8 cellular contexts compared by ENCODE assay signal in the genomic region with DNA sequence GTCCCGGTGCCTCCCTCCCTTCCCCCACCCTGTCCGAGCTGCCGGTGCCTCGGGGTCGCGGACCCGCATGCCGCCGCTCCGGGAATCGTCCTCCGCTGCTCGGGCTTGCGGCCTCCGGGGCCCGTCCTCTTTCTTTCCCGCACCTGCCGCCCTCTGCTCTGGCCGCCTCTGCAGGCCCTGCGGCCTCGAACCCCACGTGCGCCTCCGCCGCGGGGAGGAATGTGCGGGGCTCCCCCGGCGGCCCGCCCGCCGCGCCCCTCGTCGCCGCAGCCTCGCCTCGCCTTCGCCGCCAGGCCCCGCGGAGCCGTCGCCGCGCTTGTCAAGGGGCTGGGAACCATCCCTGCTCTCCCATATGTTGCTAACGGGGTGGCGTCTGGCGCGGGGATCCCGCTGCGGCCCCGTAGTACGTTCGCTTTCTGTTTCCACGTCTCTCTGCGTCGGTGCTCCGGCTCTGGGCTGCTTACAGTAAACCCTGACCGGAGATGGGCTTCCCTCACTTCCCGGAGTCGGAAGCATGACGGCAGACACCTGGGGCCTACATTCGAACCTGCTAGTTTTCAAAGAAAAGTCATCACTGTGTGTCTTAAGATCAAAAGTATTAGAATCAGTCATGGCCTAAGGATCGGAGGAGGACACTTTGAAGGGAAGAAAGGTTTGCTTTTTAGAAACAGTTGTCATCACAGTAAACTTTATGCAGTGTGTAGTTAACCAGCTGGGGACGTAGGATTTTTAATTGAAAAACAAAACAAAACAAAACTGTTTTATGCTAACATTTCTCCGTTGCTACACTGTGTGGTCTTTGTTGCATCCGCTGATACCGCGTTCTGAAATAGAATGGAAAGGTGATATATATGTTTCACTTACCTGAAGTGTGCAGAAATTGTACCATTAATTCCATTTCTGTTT.
DNase-seq lines count a peak whose midpoint lies in the region; ATAC-seq and TF ChIP-seq lines count a peak whose summit lies in the region.

No MANE protein-coding gene starts in this region.

- H3K4me3 ChIP-seq in Caco-2 (ENCODE audit: low read depth, low read length) (peak overlapping the region; percentile 60), gastroesophageal sphincter (peak overlapping the region; percentile 72 to 76)

- no peaks in the 10 kb centered on the region for H3K27me3 Mint-ChIP-seq in Caco-2 (ENCODE audit: insufficient read depth, unreplicated experiment)

- H3K36me3 ChIP-seq in Caco-2 (ENCODE audit: control insufficient read depth, insufficient read depth, low read length) (no peaks in the 10 kb centered on the region), gastroesophageal sphincter (no peaks in the 10 kb centered on the region)

- H3K27ac ChIP-seq in gastroesophageal sphincter (peak overlapping the region; percentile 89 to 99 (median 94)), temporal lobe (ENCODE audit: low read depth, low read length) (peak overlapping the region; percentile 92)

- peak; percentile 54 to 60 for DNase-seq in Caco-2
- peak; percentile 67 for DNase-seq in HK-2 (ENCODE audit: unreplicated experiment)
- peak; percentile 77 for DNase-seq in RPMI7951 (ENCODE audit: low read depth)
- DNase-seq in activated gamma-delta T cell treated with anti-CD3 and anti-CD28 coated beads, Interleukin-2, amount 50 U/mL, for 16 hours (ENCODE audit: low read depth): peak; percentile 43
- peak; percentile 65 for DNase-seq in occipital lobe (lab: John Stamatoyannopoulos, UW)

- TF ChIP-seq CTCF in Caco-2 (IDR thresholded peaks at IDR 0.05; ENCODE audit: insufficient read depth in 1 of 2, low read depth in 1 of 2, low read length in 1 of 2, severe bottlenecking in 1 of 2, unreplicated experiment in 1 of 2) (no peak), gastroesophageal sphincter (IDR thresholded peaks at IDR 0.05) (no peak)

- peak overlapping the region; percentile 99 for H3K27ac Mint-ChIP-seq in Caco-2 (ENCODE audit: unreplicated experiment)

- peak; percentile 16 to 43 for TF ChIP-seq POLR2A in gastroesophageal sphincter (IDR thresholded peaks at IDR 0.05)

- intact Hi-C loops in Caco-2 (cut with micrococcal nuclease; ENCODE audit: unreplicated experiment): loop anchor here (1.0 to 5.0 kb wide), 3 partner anchors 94 to 313 kb away; a partner anchor contains a TSS

- H3K9me3 Mint-ChIP-seq in Caco-2 (ENCODE audit: unreplicated experiment): no peaks in the 10 kb centered on the region

- no peak for TF ChIP-seq EP300 in gastroesophageal sphincter (IDR thresholded peaks at IDR 0.05)

- CTCF ChIA-PET in Caco-2 (lab: Charles Lee): no interaction called here

- BruUV-seq in Caco-2 (replicated peaks; lab: Mats Ljungman, UMichigan): no TSS peak

- 0 out of 2 replicates have a peak, but pooled peaks cover 5% of the 10 kb centered on the region for H3K4me1 ChIP-seq in Caco-2
- H3K4me1 ChIP-seq in gastroesophageal sphincter: peaks cover 0 to 65% (median 3%) of the 10 kb centered on the region in 3 donors

- H3K4me3 Mint-ChIP-seq in Caco-2 (ENCODE audit: unreplicated experiment): peak overlapping the region; percentile 99

- ATAC-seq in GM19455 (IDR thresholded peaks at IDR 0.05; ENCODE audit: unreplicated experiment) (peak; percentile 57), gastroesophageal sphincter (peak; percentile 68)

- peaks cover 18% of the 10 kb centered on the region for H3K36me3 Mint-ChIP-seq in Caco-2 (ENCODE audit: insufficient read depth, unreplicated experiment)

- WGBS in gastroesophageal sphincter (ENCODE audit: low coverage in 1 of 2), 2 donors: 1% methylated on average over 7 to 16 of the region's 70 CpGs

- POLR2A ChIA-PET in Caco-2 (lab: Charles Lee): interaction anchor here (2.0 kb wide), 1 partner anchor 69 kb away, joined by 7 read pairs; a partner anchor contains a TSS

- no peaks in the 10 kb centered on the region for H3K4me1 Mint-ChIP-seq in Caco-2 (ENCODE audit: low read depth, unreplicated experiment)

- H3K27me3 ChIP-seq in Caco-2 (replicated peaks; ENCODE audit: control insufficient read depth, insufficient read depth, low read length) (no peaks in the 10 kb centered on the region), gastroesophageal sphincter (no peaks in the 10 kb centered on the region)

- H3K9me3 ChIP-seq in Caco-2 (no peaks in the 10 kb centered on the region), gastroesophageal sphincter (no peaks in the 10 kb centered on the region)

Comparison
In these comparisons a context has a peak if more than half of its experiments do, and no peak if none do; other contexts are left out.
1. Peak in every context shown above with its lines: DNase-seq, ATAC-seq, H3K4me3 ChIP-seq and H3K27ac ChIP-seq.